In genomic region chr17:44956076-44956475, GRCh38 we compare ENCODE assay signal across 23 cellular contexts. TPM values are rescaled to one million over a fixed set of nuclear protein-coding genes. Genes with fewer than 3 reads are reported as not detected.
"Had no signal": no experiment of that assay in that cellular context is flagged by ENCODE, and none has a peak within 500 bp of the region (broad histone marks: within the 10 kb centered on the region; RNA-seq: fewer than 3 reads in every experiment).

No MANE protein-coding gene starts in this region.

- H3K36me3 ChIP-seq: neutrophil, right atrium auricular region, tibial artery had no signal

- H3K4me1 ChIP-seq: foreskin keratinocyte had no signal

- ATAC-seq: activated CD8-positive, alpha-beta T cell treated with anti-CD3 and anti-CD28 coated beads, Interleukin-2, amount 10 ng/mL, durations not matched to agents 7 days and 5 days; activated naive CD4-positive, alpha-beta T cell treated with anti-CD3 and anti-CD28 coated beads, Interleukin-2, amount 50 U/mL, for 72 hours; activated T-cell treated with anti-CD3 and anti-CD28 coated beads, Interleukin-2, amount 50 U/mL, for 72 hours; foreskin keratinocyte; stimulated activated memory B cell treated with anti-CD40 and anti-IgM and Interleukin-4, amounts not matched to agents 10 μg/mL and 1 μg/mL and 100 μg/mL, for 72 hours had no signal

- H3K36me3 Mint-ChIP-seq: activated naive CD4-positive, alpha-beta T cell treated with anti-CD3 and anti-CD28 coated beads, Interleukin-2, amount 50 U/mL, for 72 hours; naive B cell; stimulated activated memory B cell treated with anti-CD40 and anti-IgM and Interleukin-4, amounts not matched to agents 10 μg/mL and 1 μg/mL and 100 μg/mL, for 72 hours had no signal

- H3K27ac Mint-ChIP-seq: activated B cell treated with CpG ODN at 0.5 μM for 24 hours; activated CD4-positive, alpha-beta T cell treated with anti-CD3 and anti-CD28 coated beads, Interleukin-2, amount 10 ng/mL, durations not matched to agents 24 days and 14 days; activated CD8-positive, alpha-beta T cell treated with anti-CD3 and anti-CD28 coated beads, Interleukin-2, amount 10 ng/mL, durations not matched to agents 7 days and 5 days; activated naive CD4-positive, alpha-beta T cell treated with anti-CD3 and anti-CD28 coated beads, Interleukin-2, amount 50 U/mL, for 72 hours; activated T-cell treated with anti-CD3 and anti-CD28 coated beads, Interleukin-2, amount 50 U/mL, for 72 hours; stimulated activated memory B cell treated with anti-CD40 and anti-IgM and Interleukin-4, amounts not matched to agents 10 μg/mL and 1 μg/mL and 100 μg/mL, for 72 hours had no signal

- H3K4me3 ChIP-seq: lung, right atrium auricular region, tibial artery had no signal

- H3K9me3 Mint-ChIP-seq: activated B cell treated with CpG ODN at 0.5 μM for 24 hours; activated CD4-positive, alpha-beta T cell treated with anti-CD3 and anti-CD28 coated beads, Interleukin-2, amount 10 ng/mL, durations not matched to agents 24 days and 14 days; activated naive CD4-positive, alpha-beta T cell treated with anti-CD3 and anti-CD28 coated beads, Interleukin-2, amount 50 U/mL, for 72 hours; activated T-cell treated with anti-CD3 and anti-CD28 coated beads, Interleukin-2, amount 50 U/mL, for 72 hours; central memory CD8-positive, alpha-beta T cell; naive B cell; stimulated activated memory B cell treated with anti-CD40 and anti-IgM and Interleukin-4, amounts not matched to agents 10 μg/mL and 1 μg/mL and 100 μg/mL, for 72 hours had no signal

- H3K9me3 ChIP-seq: neutrophil, right atrium auricular region, tibial artery had no signal

- DNase-seq: activated B cell treated with CpG ODN at 0.5 μM for 24 hours; activated CD4-positive, alpha-beta T cell treated with anti-CD3 and anti-CD28 coated beads, Interleukin-2, amount 10 ng/mL, durations not matched to agents 24 days and 14 days; activated CD8-positive, alpha-beta memory T cell treated with anti-CD3 and anti-CD28 coated beads, Interleukin-2, amount 50 U/mL, for 4 hours; activated CD8-positive, alpha-beta T cell treated with anti-CD3 and anti-CD28 coated beads, Interleukin-2, amount 10 ng/mL, durations not matched to agents 7 days and 5 days; activated gamma-delta T cell; activated T-cell treated with anti-CD3 and anti-CD28 coated beads, Interleukin-2, amount 50 U/mL, for 72 hours; amniotic stem cell; cortex of kidney; effector CD8-positive, alpha-beta T cell; foreskin keratinocyte; glutamatergic neuron; naive B cell; stimulated activated CD4-positive, alpha-beta T cell treated with anti-CD3 and anti-CD28 coated beads, Interleukin-1b, Interleukin-23, amount 100 ng/mL, for 48 hours; SW 1271 had no signal

- H3K27ac ChIP-seq: foreskin keratinocyte, neutrophil, right atrium auricular region, tibial artery had no signal

- H3K4me3 Mint-ChIP-seq: activated B cell treated with CpG ODN at 0.5 μM for 24 hours; activated CD4-positive, alpha-beta T cell treated with anti-CD3 and anti-CD28 coated beads, Interleukin-2, amount 10 ng/mL, durations not matched to agents 24 days and 14 days; activated CD8-positive, alpha-beta T cell treated with anti-CD3 and anti-CD28 coated beads, Interleukin-2, amount 10 ng/mL, durations not matched to agents 7 days and 5 days; activated T-cell treated with anti-CD3 and anti-CD28 coated beads, Interleukin-2, amount 50 U/mL, for 72 hours; central memory CD8-positive, alpha-beta T cell; naive B cell; stimulated activated memory B cell treated with anti-CD40 and anti-IgM and Interleukin-4, amounts not matched to agents 10 μg/mL and 1 μg/mL and 100 μg/mL, for 72 hours had no signal

- H3K4me1 Mint-ChIP-seq: central memory CD8-positive, alpha-beta T cell had no signal

RNA-seq across cellular contexts. Expression of gene C1QL1, which starts 12.0 kb away (rescaled TPM):
- total RNA-seq: activated B cell treated with CpG ODN at 0.5 μM for 24 hours, subcutaneous adipose tissue had no signal

RNA-seq across cellular contexts. Expression of gene GFAP, which starts 40.8 kb away (rescaled TPM):
- total RNA-seq: activated B cell treated with CpG ODN at 0.5 μM for 24 hours; activated CD4-positive, alpha-beta T cell treated with anti-CD3 and anti-CD28 coated beads, Interleukin-2, amount 10 ng/mL, durations not matched to agents 24 days and 14 days; activated CD8-positive, alpha-beta T cell treated with anti-CD3 and anti-CD28 coated beads, Interleukin-2, amount 10 ng/mL, durations not matched to agents 7 days and 5 days; activated naive CD4-positive, alpha-beta T cell treated with anti-CD3 and anti-CD28 coated beads, Interleukin-2, amount 50 U/mL, for 72 hours; activated T-cell treated with anti-CD3 and anti-CD28 coated beads, Interleukin-2, amount 50 U/mL, for 72 hours; T-helper 2 cell treated with Interferon-gamma antibody and Interleukin-4, amounts not matched to agents 100 ng/mL and 5 ng/mL, for 36 hours had no signal
